7 cellular contexts compared by ENCODE assay signal in the genomic region with DNA sequence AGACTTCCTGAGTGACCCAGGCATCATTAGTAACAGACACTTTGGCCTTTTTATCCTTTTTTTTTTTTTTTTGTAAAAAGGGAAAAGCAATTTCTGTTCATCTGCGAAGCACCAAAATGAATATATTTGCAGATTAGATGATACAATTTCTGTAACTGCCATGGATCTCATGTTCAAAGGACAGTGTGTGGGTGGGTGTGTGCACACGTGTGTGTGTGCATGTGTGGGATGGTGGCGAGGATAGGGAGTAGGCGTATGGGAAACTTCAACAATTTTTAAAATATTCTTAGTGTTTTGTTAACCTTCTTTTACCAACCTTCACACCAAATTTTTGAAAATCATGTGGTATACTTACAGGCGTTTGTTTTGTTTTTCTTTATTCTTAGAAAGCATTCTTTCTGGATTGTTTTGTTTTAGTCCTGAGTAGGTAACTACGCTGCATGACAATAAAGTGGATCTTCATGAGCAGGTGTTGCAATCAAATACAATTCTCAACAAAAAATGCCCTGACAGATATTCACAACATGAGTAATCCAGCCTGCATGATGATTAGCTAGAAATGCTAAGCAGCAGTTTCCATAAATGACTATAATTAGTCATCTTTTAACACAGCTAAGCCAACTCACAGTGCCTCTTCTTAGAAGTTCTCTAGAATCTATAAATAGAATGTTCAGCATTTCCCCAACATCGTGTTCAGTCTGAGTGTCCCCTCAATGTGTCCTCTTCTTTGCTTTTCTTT. TPM values are rescaled to one million over a fixed set of nuclear protein-coding genes. Genes with fewer than 3 reads are reported as not detected.
DNase-seq lines count a peak whose midpoint lies in the region; ATAC-seq and FAIRE-seq lines count a peak whose summit lies in the region.

No MANE protein-coding gene starts in this region.

- H3K9me3 Mint-ChIP-seq in naive thymus-derived CD8-positive, alpha-beta T cell = no peaks in the 10 kb centered on the region

- FAIRE-seq in GM18507 (lab: Jason Lieb, UNC) = peak; percentile 89

- DNase-seq in GM18507 (ENCODE audit: extremely low spot score, insufficient read length, low read depth) = no peak
- DNase-seq in HCEC 1CT = peak; percentile 94
- peak; percentile 76 for DNase-seq in RPMI7951 (ENCODE audit: low read depth)
- peak; percentile 41 for DNase-seq in glomerular visceral epithelial cell (ENCODE audit: extremely low spot score)
- no peak for DNase-seq in DMS153 treated with DMSO at 0.1 percent for 48 hours (lab: John Stamatoyannopoulos, UW; ENCODE audit: unreplicated experiment)
- DNase-seq in naive thymus-derived CD8-positive, alpha-beta T cell = no peak
- DNase-seq in NCI-H526 (lab: John Stamatoyannopoulos, UW) = no peak

- no peaks in the 10 kb centered on the region for H3K36me3 Mint-ChIP-seq in naive thymus-derived CD8-positive, alpha-beta T cell

- POLR2A ChIA-PET in naive thymus-derived CD8-positive, alpha-beta T cell (lab: Charles Lee) = interaction anchor here (1.4 kb wide), 1 partner anchor 481 kb away, joined by 3 read pairs; no protein-coding TSS in a partner anchor

- peaks cover 0 to 8% (median 2%) of the 10 kb centered on the region in 4 donors for H3K4me1 Mint-ChIP-seq in naive thymus-derived CD8-positive, alpha-beta T cell

- H3K4me3 Mint-ChIP-seq in naive thymus-derived CD8-positive, alpha-beta T cell = no peak overlapping the region

- H3K27me3 Mint-ChIP-seq in naive thymus-derived CD8-positive, alpha-beta T cell = peaks cover 0 to 19% (median 3%) of the 10 kb centered on the region in 5 donors

- no peak for ATAC-seq in naive thymus-derived CD8-positive, alpha-beta T cell

- H3K27ac Mint-ChIP-seq in naive thymus-derived CD8-positive, alpha-beta T cell = peak overlapping the region in 1 of 10 donors; percentile 11

RNA-seq across cellular contexts. Expression of gene RMDN2, which starts 53.5 kb away (rescaled TPM):
- total RNA-seq in RPMI7951 (2014; rRNA removed; shearing (Covaris generic)) = 7.6 and 9.6 TPM in 2 replicates
- 1 to 10 TPM; 5.6 to 7.1 TPM for total RNA-seq in naive thymus-derived CD8-positive, alpha-beta T cell
- 1 to 10 TPM; 5.8 to 6.7 (median 6.4) TPM for polyA plus RNA-seq in naive thymus-derived CD8-positive, alpha-beta T cell

Comparison
In these comparisons a context has a peak if more than half of its experiments do, and no peak if none do; other contexts are left out.
1. DNase-seq: peak in HCEC 1CT (single experiment), RPMI7951 (single experiment) and glomerular visceral epithelial cell (single experiment); none in GM18507 (single experiment), DMS153 treated with DMSO at 0.1 percent for 48 hours (single experiment), naive thymus-derived CD8-positive, alpha-beta T cell (0 of 10) and NCI-H526 (0 of 2).